Comparison of ENCODE assay signal across 28 cellular contexts in the genomic region with DNA sequence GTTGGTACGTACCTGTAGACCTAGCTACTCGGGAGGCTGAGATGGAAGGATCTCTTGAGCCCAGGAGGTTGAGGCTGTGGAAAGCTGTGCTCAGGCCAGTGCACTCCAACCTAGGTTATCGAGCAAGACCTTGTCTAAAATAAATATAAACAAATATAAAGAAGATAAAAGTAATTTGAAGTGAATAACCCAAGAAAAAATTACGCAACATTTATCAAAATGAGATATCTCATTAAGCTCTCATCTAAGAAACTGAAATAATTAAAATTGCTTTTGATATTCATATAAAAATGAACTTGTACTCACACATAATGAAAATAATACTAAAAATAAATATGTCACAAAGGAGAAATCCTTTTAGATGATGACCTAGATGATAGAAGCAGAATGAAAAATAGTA.
"Had no signal": no experiment of that assay in that cellular context is flagged by ENCODE, and none has a peak within 500 bp of the region (broad histone marks: within the 10 kb centered on the region; RNA-seq: fewer than 3 reads in every experiment).

No MANE protein-coding gene starts in this region.

- H3K4me2 ChIP-seq: hepatocyte had no signal

- H3K4me1 ChIP-seq: esophagus muscularis mucosa, foreskin keratinocyte, gastrocnemius medialis, gastroesophageal sphincter, heart left ventricle, heart right ventricle had no signal

- H3K9me3 ChIP-seq: esophagus muscularis mucosa, esophagus squamous epithelium, gastrocnemius medialis, gastroesophageal sphincter had no signal

- H3K79me2 ChIP-seq: hepatocyte had no signal

- H3K27ac ChIP-seq: coronary artery, dorsolateral prefrontal cortex, epithelial cell of prostate, esophagus muscularis mucosa, esophagus squamous epithelium, foreskin keratinocyte, gastrocnemius medialis, gastroesophageal sphincter, heart left ventricle, heart right ventricle, hepatocyte had no signal

- H3K27me3 ChIP-seq: dorsolateral prefrontal cortex, esophagus muscularis mucosa, esophagus squamous epithelium, foreskin keratinocyte, gastrocnemius medialis, gastroesophageal sphincter, heart left ventricle, heart right ventricle, hepatocyte had no signal

- H3K36me3 ChIP-seq: esophagus muscularis mucosa, esophagus squamous epithelium, gastrocnemius medialis, gastroesophageal sphincter, heart left ventricle, heart right ventricle had no signal

- H3K4me3 ChIP-seq: coronary artery, dorsolateral prefrontal cortex, esophagus muscularis mucosa, esophagus squamous epithelium, gastrocnemius medialis, gastroesophageal sphincter, heart left ventricle, heart right ventricle, hepatocyte had no signal

- FAIRE-seq: endometrium, endothelial cell of umbilical vein, frontal cortex had no signal

- ATAC-seq: effector memory CD8-positive, alpha-beta T cell; esophagus mucosa; foreskin keratinocyte; gastrocnemius medialis; gastroesophageal sphincter; heart left ventricle; heart right ventricle had no signal

- DNase-seq: cortex of kidney; dermis blood vessel endothelial cell; dorsolateral prefrontal cortex; effector CD4-positive, alpha-beta T cell; effector CD8-positive, alpha-beta T cell; effector memory CD4-positive, alpha-beta T cell; effector memory CD8-positive, alpha-beta T cell; endodermal cell; erythroblast; esophagus squamous epithelium; foreskin fibroblast; foreskin keratinocyte; foreskin melanocyte; gastrocnemius medialis; glutamatergic neuron; head of caudate nucleus; heart left ventricle; heart right ventricle; hippocampal formation had no signal

- H2AFZ ChIP-seq: hepatocyte had no signal
